19 cellular contexts compared by ENCODE assay signal in the genomic region with DNA sequence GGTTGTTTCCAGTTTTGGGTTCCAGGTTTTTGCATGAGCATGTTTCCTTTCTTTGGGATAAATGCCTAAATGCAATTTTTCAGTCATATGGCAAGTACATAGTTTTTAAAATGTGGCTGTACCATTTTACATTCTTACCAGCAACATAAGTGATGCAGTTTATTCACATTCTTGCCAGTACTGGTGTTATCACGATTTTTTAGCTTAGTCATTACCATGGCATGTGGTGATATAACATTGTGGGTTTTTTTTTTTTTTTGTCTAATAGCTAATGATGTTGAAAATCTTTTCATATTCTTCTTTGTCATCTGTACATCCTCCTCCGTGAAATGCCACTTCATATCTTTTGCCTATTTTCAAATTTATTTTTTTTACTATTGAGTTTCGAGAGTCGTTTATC. TPM values are rescaled to one million over a fixed set of nuclear protein-coding genes. Genes with fewer than 3 reads are reported as not detected.
DNase-seq lines count a peak whose midpoint lies in the region; FAIRE-seq and TF ChIP-seq lines count a peak whose summit lies in the region.
"Had no signal": no experiment of that assay in that cellular context is flagged by ENCODE, and none has a peak within 500 bp of the region (broad histone marks: within the 10 kb centered on the region; RNA-seq: fewer than 3 reads in every experiment).

No MANE protein-coding gene starts in this region.

- H3K4me1 ChIP-seq in Peyer's patch: no peaks in the 10 kb centered on the region
- H3K4me1 ChIP-seq: Caco-2, prostate gland had no signal

- no peaks in the 10 kb centered on the region; the same call in 1 of the 2 replicates for H3K27me3 ChIP-seq in BJ (ENCODE audit: control insufficient read depth, insufficient read depth, low read length)
- H3K27me3 ChIP-seq in bronchial epithelial cell (ENCODE audit: control insufficient read depth, insufficient read depth, low read length): no peaks in the 10 kb centered on the region
- H3K27me3 ChIP-seq in Peyer's patch: no peaks in the 10 kb centered on the region
- H3K27me3 ChIP-seq: MG63 had no signal

- FAIRE-seq in bronchial epithelial cell (lab: Jason Lieb, UNC): no peak

- H3K4me3 ChIP-seq in BJ (ENCODE audit: low read depth, low read length) (no peak overlapping the region), bronchial epithelial cell (ENCODE audit: low read depth, low read length) (no peak overlapping the region), Peyer's patch (no peak overlapping the region)
- H3K4me3 ChIP-seq: lung, MG63, prostate gland had no signal

- no peak overlapping the region for H3K27ac ChIP-seq in Peyer's patch
- H3K27ac ChIP-seq: prostate gland had no signal

- CTCF ChIA-PET in BJ (lab: Yijun Ruan, JAX): no interaction called here

- H3K9me3 ChIP-seq in Peyer's patch: no peaks in the 10 kb centered on the region
- H3K9me3 ChIP-seq: Caco-2, MG63, prostate gland had no signal

- TF ChIP-seq CTCF in BJ (IDR thresholded peaks at IDR 0.05; ENCODE audit: insufficient read depth, low read depth, low read length) (no peak), bronchial epithelial cell (IDR thresholded peaks at IDR 0.05; ENCODE audit: insufficient read depth, low read length, severe bottlenecking) (no peak), Peyer's patch (IDR thresholded peaks at IDR 0.05) (no peak), GM10266 (IDR thresholded peaks at IDR 0.05; ENCODE audit: control insufficient read depth, insufficient read depth, low read depth, missing control alignments) (no peak)

- POLR2A ChIA-PET in BJ (lab: Charles Lee): interaction anchor here (0.5 kb wide), 1 partner anchor 351 kb away, joined by 4 read pairs; no protein-coding TSS in a partner anchor

- peak; percentile 12 for DNase-seq in BJ (ENCODE audit: low read depth)
- peak; percentile 77 for DNase-seq in M059J (ENCODE audit: low read depth)
- peak; percentile 78 for DNase-seq in bronchial epithelial cell (ENCODE audit: low read depth)
- peak; percentile 36 for DNase-seq in kidney tubule cell (ENCODE audit: low spot score)
- no peak for DNase-seq in Peyer's patch
- no peak for DNase-seq in activated CD4-positive, alpha-beta T cell treated with anti-CD3 and anti-CD28 coated beads, Interleukin-2, amount 50 U/mL, for 48 hours
- DNase-seq in activated naive CD4-positive, alpha-beta T cell treated with anti-CD3 and anti-CD28 coated beads, Interleukin-2, amount 50 U/mL, for 16 hours: no peak
- DNase-seq in GM10266 (ENCODE audit: extremely low spot score): no peak
- DNase-seq: activated naive CD8-positive, alpha-beta T cell treated with anti-CD3 and anti-CD28 coated beads for 36 hours; activated T-cell treated with anti-CD3 and anti-CD28 coated beads, Interleukin-2, amount 50 U/mL, for 1 hour; Caco-2; endodermal cell; MG63; naive thymus-derived CD4-positive, alpha-beta T cell; NCI-H2029; NCI-H510A treated with DMSO at 0.1 percent for 48 hours; stimulated activated naive CD8-positive, alpha-beta T cell treated with anti-CD3 and anti-CD28 coated beads, Interleukin-15, amount 100 ng/mL, for 72 hours had no signal

- no peaks in the 10 kb centered on the region for H3K36me3 ChIP-seq in BJ (ENCODE audit: control insufficient read depth, insufficient read depth, low read length)
- H3K36me3 ChIP-seq in bronchial epithelial cell (ENCODE audit: control insufficient read depth, insufficient read depth, low read length): no peaks in the 10 kb centered on the region
- no peaks in the 10 kb centered on the region for H3K36me3 ChIP-seq in Peyer's patch
- H3K36me3 ChIP-seq: MG63, prostate gland had no signal

- no peak for TF ChIP-seq POLR2A in Peyer's patch (IDR thresholded peaks at IDR 0.05)

RNA-seq across cellular contexts. Expression of a gene that starts 2.9 kb away (rescaled TPM):
- polyA plus RNA-seq in BJ (2011; rRNA removed): not detected in 2 replicates
- polyA minus RNA-seq in BJ (2011; rRNA and poly(A)+ RNA removed): not detected in 2 replicates
- 0.02 TPM in 1 of 2 replicates, not detected in the other for total RNA-seq in M059J (2014; rRNA removed; shearing (Covaris generic))
- total RNA-seq in bronchial epithelial cell (0.26 TPM in 2 replicates), Peyer's patch (under 1 TPM; 0.18 to 0.83 (median 0.48) TPM)
- total RNA-seq: activated naive CD8-positive, alpha-beta T cell treated with anti-CD3 and anti-CD28 coated beads for 36 hours; Caco-2 had no signal
- polyA plus RNA-seq: naive thymus-derived CD4-positive, alpha-beta T cell had no signal

RNA-seq across cellular contexts. Expression of a gene that starts 32.0 kb away (rescaled TPM):
- 1.6 and 3.9 TPM in 2 replicates for polyA plus RNA-seq in BJ (2011; rRNA removed)
- polyA minus RNA-seq in BJ (2011; rRNA and poly(A)+ RNA removed): 0.24 and 1.1 TPM in 2 replicates
- 0.86 and 6.5 TPM in 2 replicates for total RNA-seq in M059J (2014; rRNA removed; shearing (Covaris generic))
- total RNA-seq in bronchial epithelial cell (5.3 and 13.8 TPM in 2 replicates), Peyer's patch (10 to 100 TPM; 14.9 to 57.8 (median 25.8) TPM)

RNA-seq across cellular contexts. Expression of a gene that starts 32.2 kb away (rescaled TPM):
- 0.05 TPM in 1 of 2 replicates, not detected in the other for polyA plus RNA-seq in BJ (2011; rRNA removed)
- not detected in 2 replicates for polyA minus RNA-seq in BJ (2011; rRNA and poly(A)+ RNA removed)
- 4.5 and 6.2 TPM in 2 replicates for total RNA-seq in M059J (2014; rRNA removed; shearing (Covaris generic))
- total RNA-seq in bronchial epithelial cell: 5.0 and 17.4 TPM in 2 replicates
- 1 to 10 TPM; 1.2 to 8.3 (median 3.4) TPM for total RNA-seq in Peyer's patch
- total RNA-seq: activated naive CD8-positive, alpha-beta T cell treated with anti-CD3 and anti-CD28 coated beads for 36 hours; Caco-2; naive thymus-derived CD4-positive, alpha-beta T cell had no signal
- polyA plus RNA-seq: naive thymus-derived CD4-positive, alpha-beta T cell had no signal

RNA-seq across cellular contexts. Expression of a gene that starts 50.4 kb away (rescaled TPM):
- not detected in 2 replicates for polyA plus RNA-seq in BJ (2011; rRNA removed)
- not detected in 2 replicates for polyA minus RNA-seq in BJ (2011; rRNA and poly(A)+ RNA removed)
- 0.20 and 0.57 TPM in 2 replicates for total RNA-seq in M059J (2014; rRNA removed; shearing (Covaris generic))
- total RNA-seq in bronchial epithelial cell (not detected in 2 replicates), Peyer's patch (1 to 10 TPM in 1 of 4 donors, under 1 TPM in 3; 0.53 to 3.3 (median 0.73) TPM)
- total RNA-seq: activated naive CD8-positive, alpha-beta T cell treated with anti-CD3 and anti-CD28 coated beads for 36 hours had no signal
- polyA plus RNA-seq: naive thymus-derived CD4-positive, alpha-beta T cell had no signal

Comparison
In these comparisons a context has a peak if more than half of its experiments do, and no peak if none do; other contexts are left out.
1. DNase-seq: peak in BJ (single experiment), M059J (single experiment), bronchial epithelial cell (single experiment) and kidney tubule cell (single experiment); none in Peyer's patch (0 of 3), activated CD4-positive, alpha-beta T cell treated with anti-CD3 and anti-CD28 coated beads, Interleukin-2, amount 50 U/mL, for 48 hours (0 of 2), activated naive CD4-positive, alpha-beta T cell treated with anti-CD3 and anti-CD28 coated beads, Interleukin-2, amount 50 U/mL, for 16 hours (single experiment) and GM10266 (single experiment).